8 cellular contexts compared by ENCODE assay signal in the genomic region with DNA sequence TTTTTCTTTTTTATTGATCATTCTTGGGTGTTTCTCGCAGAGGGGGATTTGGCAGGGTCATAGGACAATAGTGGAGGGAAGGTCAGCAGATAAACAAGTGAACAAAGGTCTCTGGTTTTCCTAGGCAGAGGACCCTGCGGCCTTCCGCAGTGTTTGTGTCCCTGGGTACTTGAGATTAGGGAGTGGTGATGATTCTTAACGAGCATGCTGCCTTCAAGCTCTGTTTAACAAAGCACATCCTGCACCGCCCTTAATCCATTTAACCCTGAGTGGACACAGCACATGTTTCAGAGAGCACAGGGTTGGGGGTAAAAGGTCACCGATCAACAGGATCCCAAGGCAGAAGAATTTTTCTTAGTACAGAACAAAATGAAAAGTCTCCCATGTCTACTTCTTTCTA.
DNase-seq lines count a peak whose midpoint lies in the region; ATAC-seq and TF ChIP-seq lines count a peak whose summit lies in the region.
"Not testable (repeated sequence)": the region's sequence is repeated elsewhere in the genome, so short reads cannot be mapped to it uniquely, and the experiment has no call there.

No MANE protein-coding gene starts in this region.

- not testable (repeated sequence) for H3K4me3 Mint-ChIP-seq in Caco-2 (ENCODE audit: unreplicated experiment)

- CTCF ChIA-PET in Caco-2 (lab: Charles Lee): not testable (repeated sequence)

- not testable (repeated sequence) for H3K9me2 ChIP-seq in hepatocyte (replicated peaks; ENCODE audit: insufficient read depth)

- BruUV-seq in Caco-2 (replicated peaks; lab: Mats Ljungman, UMichigan): not testable (repeated sequence)

- POLR2A ChIA-PET in Caco-2 (lab: Charles Lee): not testable (repeated sequence)

- not testable (repeated sequence) for H3K9me3 ChIP-seq in Caco-2; adipocyte (ENCODE audit: control insufficient read depth, low read length); esophagus squamous epithelium; hepatocyte (ENCODE audit: low read depth); muscle layer of duodenum (ENCODE audit: control insufficient read depth in 1 of 2, low read length in 2 of 2); parathyroid adenoma (ENCODE audit: control insufficient read depth, low read length); spleen; upper lobe of right lung

- H3K4me1 ChIP-seq in Caco-2: peaks cover 17% of the 10 kb centered on the region
- H3K4me1 ChIP-seq in adipocyte (ENCODE audit: control insufficient read depth, insufficient read depth, low read length): peaks cover 49% of the 10 kb centered on the region
- peaks cover 6 to 53% (median 30%) of the 10 kb centered on the region in 3 donors for H3K4me1 ChIP-seq in esophagus squamous epithelium
- peaks cover 25% of the 10 kb centered on the region for H3K4me1 ChIP-seq in hepatocyte (ENCODE audit: insufficient read depth)
- H3K4me1 ChIP-seq in muscle layer of duodenum (ENCODE audit: control insufficient read depth in 1 of 2, insufficient read depth in 2 of 2, low read length in 2 of 2): peaks cover 22 to 24% of the 10 kb centered on the region in 2 donors
- not testable (repeated sequence) for H3K4me1 ChIP-seq in parathyroid adenoma
- peaks cover 13 to 53% (median 30%) of the 10 kb centered on the region in 6 donors for H3K4me1 ChIP-seq in spleen
- H3K4me1 ChIP-seq in upper lobe of right lung: peaks cover 43% of the 10 kb centered on the region

- not testable (repeated sequence) for H3K4me1 Mint-ChIP-seq in Caco-2 (ENCODE audit: low read depth, unreplicated experiment)

- not testable (repeated sequence) for DNase-seq in Caco-2; adipocyte (ENCODE audit: low read depth); esophagus squamous epithelium (lab: John Stamatoyannopoulos, UW); hepatocyte (ENCODE audit: low spot score); spleen; upper lobe of right lung

- peaks cover 59% of the 10 kb centered on the region for H3K79me2 ChIP-seq in hepatocyte
- H3K79me2 ChIP-seq in parathyroid adenoma: not testable (repeated sequence)

- ATAC-seq in upper lobe of right lung: not testable (repeated sequence)

- H3K4me2 ChIP-seq in hepatocyte: peak overlapping the region; percentile 41
- not testable (repeated sequence) for H3K4me2 ChIP-seq in parathyroid adenoma (ENCODE audit: low read length)

- peak overlapping the region; percentile 43 for H3K9ac ChIP-seq in adipocyte (ENCODE audit: low read length)
- not testable (repeated sequence) for H3K9ac ChIP-seq in parathyroid adenoma

- TF ChIP-seq POLR2A in esophagus squamous epithelium (IDR thresholded peaks at IDR 0.05); spleen (IDR thresholded peaks at IDR 0.05): not testable (repeated sequence)

- intact Hi-C loops in Caco-2 (cut with micrococcal nuclease; ENCODE audit: unreplicated experiment); esophagus squamous epithelium (cut with DNase I); spleen (cut with DNase I; ENCODE audit: low total_unique reads); upper lobe of right lung (cut with DNase I): not testable (repeated sequence)

- not testable (repeated sequence) for H3K4me3 ChIP-seq in Caco-2 (ENCODE audit: low read depth, low read length); adipocyte (ENCODE audit: low read length); esophagus squamous epithelium; hepatocyte; muscle layer of duodenum (ENCODE audit: low read depth in 1 of 2, low read length in 2 of 2); parathyroid adenoma (ENCODE audit: low read depth, low read length); spleen; upper lobe of right lung

- not testable (repeated sequence) for H3K36me3 ChIP-seq in Caco-2 (ENCODE audit: control insufficient read depth, insufficient read depth, low read length); hepatocyte (replicated peaks; ENCODE audit: insufficient read depth, low read depth); muscle layer of duodenum (ENCODE audit: control insufficient read depth in 1 of 2, insufficient read depth in 2 of 2, low read length in 2 of 2); parathyroid adenoma (ENCODE audit: control insufficient read depth, insufficient read depth, low read length)
- H3K36me3 ChIP-seq in adipocyte (ENCODE audit: control insufficient read depth, insufficient read depth, low read length, severe bottlenecking): peaks cover 40% of the 10 kb centered on the region
- H3K36me3 ChIP-seq in esophagus squamous epithelium: peaks cover 0 to 23% (median 5%) of the 10 kb centered on the region in 3 donors
- peaks cover 0 to 28% (median 0%) of the 10 kb centered on the region in 6 donors for H3K36me3 ChIP-seq in spleen
- peaks cover 26% of the 10 kb centered on the region for H3K36me3 ChIP-seq in upper lobe of right lung

- not testable (repeated sequence) for H4K20me1 ChIP-seq in hepatocyte (ENCODE audit: insufficient read depth, poor library complexity, severe bottlenecking)

- peak overlapping the region; percentile 0 for H3K27ac Mint-ChIP-seq in Caco-2 (ENCODE audit: unreplicated experiment)

- H3K27me3 Mint-ChIP-seq in Caco-2 (ENCODE audit: insufficient read depth, unreplicated experiment): not testable (repeated sequence)

- H3K27ac ChIP-seq in esophagus squamous epithelium: peak overlapping the region in 3 of 4 donors; percentile 63 to 73 (median 70)
- H3K27ac ChIP-seq in hepatocyte: peak overlapping the region; percentile 53
- peak overlapping the region; percentile 88 for H3K27ac ChIP-seq in muscle layer of duodenum (ENCODE audit: low read length)
- H3K27ac ChIP-seq in parathyroid adenoma: peak overlapping the region; percentile 30
- H3K27ac ChIP-seq in spleen: peak overlapping the region in 7 of 8 donors; percentile 45 to 83 (median 69)
- H3K27ac ChIP-seq in upper lobe of right lung: peak overlapping the region; percentile 71

- H3K27me3 ChIP-seq in Caco-2 (replicated peaks; ENCODE audit: control insufficient read depth, insufficient read depth, low read length); adipocyte (replicated peaks; ENCODE audit: control insufficient read depth, insufficient read depth, low read length); esophagus squamous epithelium; hepatocyte; muscle layer of duodenum (ENCODE audit: low read depth, low read length); parathyroid adenoma (ENCODE audit: control insufficient read depth, insufficient read depth, low read length); spleen (replicated peaks in 1 of 7); upper lobe of right lung: not testable (repeated sequence)

- not testable (repeated sequence) for H3K9me3 Mint-ChIP-seq in Caco-2 (ENCODE audit: unreplicated experiment)

- peaks cover 40% of the 10 kb centered on the region for H3K36me3 Mint-ChIP-seq in Caco-2 (ENCODE audit: insufficient read depth, unreplicated experiment)

- not testable (repeated sequence) for H2AFZ ChIP-seq in hepatocyte, parathyroid adenoma

- 60 to 67% methylated on average over 3 to 6 of the region's 6 CpGs for WGBS in esophagus squamous epithelium, 2 donors
- 43% methylated on average over 6 of the region's 6 CpGs for WGBS in hepatocyte (ENCODE audit: low lambda C conversion rate, missing lambda C conversion rate)
- WGBS in spleen, 5 donors: 37 to 66% (median 61%) methylated on average over 3 to 6 of the region's 6 CpGs

- TF ChIP-seq CTCF in Caco-2 (IDR thresholded peaks at IDR 0.05; ENCODE audit: insufficient read depth in 1 of 2, low read depth in 1 of 2, low read length in 1 of 2, severe bottlenecking in 1 of 2, unreplicated experiment in 1 of 2); esophagus squamous epithelium (IDR thresholded peaks at IDR 0.05); hepatocyte (IDR thresholded peaks at IDR 0.05; ENCODE audit: poor library complexity); parathyroid adenoma (IDR thresholded peaks at IDR 0.05); spleen (IDR thresholded peaks at IDR 0.05 in 8 of 11, conservative IDR thresholded peaks at IDR 0.05 in 3 of 11); upper lobe of right lung (IDR thresholded peaks at IDR 0.05): not testable (repeated sequence)

Comparison
In these comparisons a context has a peak if more than half of its experiments do, and no peak if none do; other contexts are left out.
1. H3K27ac ChIP-seq: peak in every context shown above with its lines; median percentile 88 in muscle layer of duodenum; 71 in upper lobe of right lung; 70 in esophagus squamous epithelium; 69 in spleen; 53 in hepatocyte; 30 in parathyroid adenoma.